ENCODE assay signal across 25 cellular contexts in the genomic region with DNA sequence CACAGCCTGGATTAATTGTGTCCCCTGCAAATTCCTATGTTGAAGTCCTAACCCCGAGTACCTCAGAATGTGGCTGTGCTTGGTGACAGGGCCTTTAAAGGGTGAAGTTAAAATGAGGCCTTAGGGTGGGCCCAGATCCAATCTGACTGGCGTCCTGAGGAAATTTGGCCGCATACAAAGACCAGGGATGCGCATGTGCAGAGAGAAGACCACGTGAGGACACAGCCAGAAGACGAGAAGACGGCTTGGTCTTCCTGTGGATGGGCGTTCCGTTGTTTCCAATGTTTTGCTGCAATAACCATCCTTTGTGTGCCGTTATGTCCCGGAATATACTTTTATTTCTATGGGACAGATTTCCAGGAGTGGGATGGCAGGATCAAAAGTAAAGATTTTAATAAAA. TPM values are rescaled to one million over a fixed set of nuclear protein-coding genes. Genes with fewer than 3 reads are reported as not detected.
DNase-seq lines count a peak whose midpoint lies in the region; ATAC-seq and TF ChIP-seq lines count a peak whose summit lies in the region.
"Had no signal": no experiment of that assay in that cellular context is flagged by ENCODE, and none has a peak within 500 bp of the region (broad histone marks: within the 10 kb centered on the region; RNA-seq: fewer than 3 reads in every experiment).

No MANE protein-coding gene starts in this region.

- H3K27ac ChIP-seq in breast epithelium (no peak overlapping the region), epithelial cell of prostate (peak overlapping the region; percentile 71), mucosa of rectum (ENCODE audit: low read depth in 2 of 2, low read length in 2 of 2) (peak overlapping the region; percentile 88 to 94)
- H3K27ac ChIP-seq: GM23248, SK-N-MC had no signal

- intact Hi-C loops in MCF 10A (cut with micrococcal nuclease): no loop called here
- intact Hi-C loops in breast epithelium (cut with DNase I; ENCODE audit: low total_unique reads): no loop called here

- H3K36me3 ChIP-seq in breast epithelium: no peaks in the 10 kb centered on the region
- H3K36me3 ChIP-seq in mucosa of rectum (ENCODE audit: control insufficient read depth in 2 of 2, insufficient read depth in 2 of 2, low read length in 2 of 2): no peaks in the 10 kb centered on the region

- H3K27ac Mint-ChIP-seq in MCF 10A (ENCODE audit: low read depth, unreplicated experiment) (peak overlapping the region; percentile 64), T-helper 17 cell (no peak overlapping the region)
- no peak overlapping the region for H3K27ac Mint-ChIP-seq in activated T-cell treated with anti-CD3 and anti-CD28 coated beads, Interleukin-2, amount 50 U/mL, for 24 hours
- H3K27ac Mint-ChIP-seq: CD8-positive, alpha-beta T cell; IgD-negative memory B cell had no signal

- H3K9ac ChIP-seq in mucosa of rectum (ENCODE audit: low read depth in 1 of 2, low read length in 2 of 2): no peak overlapping the region
- H3K9ac ChIP-seq: GM23248 had no signal

- H3K4me3 Mint-ChIP-seq in MCF 10A (ENCODE audit: unreplicated experiment): peak overlapping the region; percentile 61
- no peak overlapping the region for H3K4me3 Mint-ChIP-seq in activated T-cell treated with anti-CD3 and anti-CD28 coated beads, Interleukin-2, amount 50 U/mL, for 24 hours
- no peak overlapping the region for H3K4me3 Mint-ChIP-seq in T-helper 17 cell
- H3K4me3 Mint-ChIP-seq: CD8-positive, alpha-beta T cell; IgD-negative memory B cell had no signal

- H3K4me3 ChIP-seq in breast epithelium: no peak overlapping the region
- H3K4me3 ChIP-seq in mucosa of rectum (ENCODE audit: low read length in 2 of 2): no peak overlapping the region
- H3K4me3 ChIP-seq: GM23248, SK-N-MC had no signal

- no TSS peak for BruUV-seq in MCF 10A (replicated peaks; lab: Mats Ljungman, UMichigan)

- H3K27me3 Mint-ChIP-seq in MCF 10A (ENCODE audit: insufficient read depth, unreplicated experiment): no peaks in the 10 kb centered on the region
- H3K27me3 Mint-ChIP-seq in activated T-cell treated with anti-CD3 and anti-CD28 coated beads, Interleukin-2, amount 50 U/mL, for 24 hours: peaks cover 10% of the 10 kb centered on the region
- peaks cover 14% of the 10 kb centered on the region for H3K27me3 Mint-ChIP-seq in T-helper 17 cell

- no peaks in the 10 kb centered on the region for H3K27me3 ChIP-seq in breast epithelium
- no peaks in the 10 kb centered on the region for H3K27me3 ChIP-seq in mucosa of rectum (ENCODE audit: control insufficient read depth in 2 of 2, insufficient read depth in 2 of 2, low read length in 2 of 2)

- CTCF ChIA-PET in MCF 10A (lab: Yijun Ruan, JAX): no interaction called here

- ATAC-seq in GM21576 (IDR thresholded peaks at IDR 0.05; ENCODE audit: unreplicated experiment) (no peak), T-helper 17 cell (no peak)
- ATAC-seq: CD8-positive, alpha-beta T cell had no signal

- H3K36me3 Mint-ChIP-seq in MCF 10A (ENCODE audit: insufficient read depth, unreplicated experiment): peaks cover 7% of the 10 kb centered on the region
- H3K36me3 Mint-ChIP-seq in activated T-cell treated with anti-CD3 and anti-CD28 coated beads, Interleukin-2, amount 50 U/mL, for 24 hours (ENCODE audit: low read depth): no peaks in the 10 kb centered on the region
- H3K36me3 Mint-ChIP-seq in T-helper 17 cell (ENCODE audit: low read depth): no peaks in the 10 kb centered on the region
- H3K36me3 Mint-ChIP-seq: CD8-positive, alpha-beta T cell; IgD-negative memory B cell had no signal

- TF ChIP-seq POLR2A in breast epithelium (IDR thresholded peaks at IDR 0.05): no peak

- no peaks in the 10 kb centered on the region for H3K9me3 ChIP-seq in breast epithelium
- H3K9me3 ChIP-seq in mucosa of rectum (ENCODE audit: control insufficient read depth in 2 of 2, low read length in 2 of 2): no peaks in the 10 kb centered on the region
- no peaks in the 10 kb centered on the region for H3K9me3 ChIP-seq in T-helper 17 cell (ENCODE audit: control insufficient read depth, low read length, poor library complexity, severe bottlenecking)

- H3K9me3 Mint-ChIP-seq in MCF 10A (ENCODE audit: unreplicated experiment): peaks cover 7% of the 10 kb centered on the region
- peaks cover 5% of the 10 kb centered on the region for H3K9me3 Mint-ChIP-seq in activated T-cell treated with anti-CD3 and anti-CD28 coated beads, Interleukin-2, amount 50 U/mL, for 24 hours
- H3K9me3 Mint-ChIP-seq: CD8-positive, alpha-beta T cell had no signal

- H3K4me1 ChIP-seq in breast epithelium (no peaks in the 10 kb centered on the region), mucosa of rectum (ENCODE audit: control insufficient read depth in 2 of 2, insufficient read depth in 2 of 2, low read length in 2 of 2) (peaks cover 8 to 11% of the 10 kb centered on the region in 2 donors)

- POLR2A ChIA-PET in MCF 10A (lab: Yijun Ruan, JAX): interaction anchor here (1.0 kb wide), 1 partner anchor 156 kb away, joined by 3 read pairs; no protein-coding TSS in a partner anchor

- TF ChIP-seq CTCF in MCF 10A (IDR thresholded peaks at IDR 0.05; ENCODE audit: unreplicated experiment): no peak
- no peak for TF ChIP-seq CTCF in breast epithelium (IDR thresholded peaks at IDR 0.05)

- H3K4me1 Mint-ChIP-seq in MCF 10A (ENCODE audit: insufficient read depth, unreplicated experiment) (peaks cover 26% of the 10 kb centered on the region), T-helper 17 cell (peaks cover 4% of the 10 kb centered on the region)
- no peaks in the 10 kb centered on the region for H3K4me1 Mint-ChIP-seq in activated T-cell treated with anti-CD3 and anti-CD28 coated beads, Interleukin-2, amount 50 U/mL, for 24 hours (ENCODE audit: low read depth)
- H3K4me1 Mint-ChIP-seq: IgD-negative memory B cell had no signal

- DNase-seq in MCF 10A (ENCODE audit: unreplicated experiment) (no peak), breast epithelium (ENCODE audit: low spot score in 2 of 2) (no peak), epithelial cell of prostate (ENCODE audit: low read depth, low spot score) (no peak), T-helper 17 cell (no peak)
- DNase-seq in activated T-cell treated with anti-CD3 and anti-CD28 coated beads, Interleukin-2, amount 50 U/mL, for 24 hours: no peak
- DNase-seq: 8988T; C1 segment of cervical spinal cord; CD8-positive, alpha-beta T cell; DMS153; GM23248; Karpas-422; NCI-H1417; NCI-H1694 treated with DMSO at 0.1 percent for 48 hours; NCI-H2081 treated with DMSO at 0.1 percent for 48 hours; NCI-H446; NCI-H526; SHP77 treated with DMSO at 0.1 percent for 48 hours had no signal

RNA-seq across cellular contexts. Expression of a gene that starts 40.9 kb away (rescaled TPM):
- total RNA-seq in MCF 10A (2022): not detected in 2 replicates
- total RNA-seq in breast epithelium: not detected
- not detected for total RNA-seq in T-helper 17 cell
- total RNA-seq: CD8-positive, alpha-beta T cell; G401; GM23248; M059J; OCI-LY7; RPMI7951 had no signal

RNA-seq across cellular contexts. Expression of a gene that starts 48.6 kb away (rescaled TPM):
- 0.09 and 0.20 TPM in 2 replicates for total RNA-seq in MCF 10A (2022)
- total RNA-seq in breast epithelium: 10 to 100 TPM in 1 of 3 donors, 1 to 10 TPM in 2; 3.4 to 13.1 (median 5.9) TPM
- total RNA-seq in T-helper 17 cell: not detected
- total RNA-seq: CD8-positive, alpha-beta T cell; G401; GM23248; OCI-LY7 had no signal

Comparison
In these comparisons a context has a peak if more than half of its experiments do, and no peak if none do; other contexts are left out.
1. H3K27ac ChIP-seq: peak in epithelial cell of prostate (single experiment) and mucosa of rectum (2 of 2); none in breast epithelium (0 of 2).